Comparison of ENCODE assay signal across 10 cellular contexts in the genomic region with DNA sequence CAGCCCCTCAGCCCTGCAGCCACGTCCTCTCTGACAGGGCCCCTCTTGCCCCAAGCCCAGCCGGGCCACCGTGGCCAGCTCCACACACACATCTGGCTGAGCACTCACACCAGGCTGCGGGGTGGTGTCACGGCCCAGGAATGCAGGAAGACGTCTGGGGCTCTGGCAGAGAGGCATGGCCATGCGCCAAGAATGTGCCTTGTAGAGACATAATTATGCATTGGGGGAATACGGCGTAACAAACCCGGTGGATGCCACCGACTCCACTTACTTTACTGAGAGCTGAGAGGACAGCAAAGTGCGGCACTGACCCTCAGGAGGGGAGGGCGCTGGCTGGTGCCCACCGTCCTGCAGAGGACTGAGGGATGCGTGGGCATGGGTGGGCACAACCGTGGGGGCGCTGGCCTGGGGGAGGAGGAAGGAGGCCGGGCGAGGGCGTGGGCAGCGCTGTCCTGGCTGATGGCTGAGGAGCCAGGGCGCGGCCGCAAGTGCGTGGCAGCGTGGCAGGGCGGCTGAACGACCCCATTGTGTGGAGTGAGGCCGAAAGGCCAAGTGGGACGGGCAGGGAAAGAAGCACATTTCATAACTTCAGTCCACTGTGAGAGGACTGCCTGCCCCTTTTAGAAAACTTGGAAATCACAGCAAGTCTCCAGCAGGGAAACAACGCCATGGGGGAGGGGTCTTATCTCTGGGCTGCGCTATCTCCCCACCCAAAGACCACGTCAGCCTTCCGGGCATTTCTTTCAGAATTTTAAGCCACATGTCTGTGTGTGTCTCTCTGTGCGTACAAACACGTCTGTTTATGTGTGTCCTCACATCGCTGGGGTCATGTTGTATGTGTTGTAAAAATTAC. TPM values are rescaled to one million over a fixed set of nuclear protein-coding genes. Genes with fewer than 3 reads are reported as not detected.
A peak's percentile ranks its signal among the peaks of the same experiment; 100 is the strongest.
DNase-seq lines count a peak whose midpoint lies in the region; ATAC-seq, FAIRE-seq and TF ChIP-seq lines count a peak whose summit lies in the region.
"Had no signal": no experiment of that assay in that cellular context is flagged by ENCODE, and none has a peak within 500 bp of the region (broad histone marks: within the 10 kb centered on the region; RNA-seq: fewer than 3 reads in every experiment).

No MANE protein-coding gene starts in this region.

- H3K27me3 ChIP-seq in breast epithelium = no peaks in the 10 kb centered on the region
- H3K27me3 ChIP-seq in liver (ENCODE audit: control insufficient read depth in 4 of 4, insufficient read depth in 4 of 4, low read length in 3 of 4) = no peaks in the 10 kb centered on the region
- no peaks in the 10 kb centered on the region for H3K27me3 ChIP-seq in naive thymus-derived CD4-positive, alpha-beta T cell (ENCODE audit: control insufficient read depth in 2 of 2, insufficient read depth in 2 of 2, low read length in 2 of 2)

- FAIRE-seq in urothelium cell line (lab: Jason Lieb, UNC) = peak; percentile 99

- H3K4me1 ChIP-seq in breast epithelium (peaks cover 0 to 7% of the 10 kb centered on the region in 2 donors), liver (ENCODE audit: control insufficient read depth in 4 of 4, insufficient read depth in 4 of 4, low read length in 3 of 4) (no peaks in the 10 kb centered on the region)
- no peaks in the 10 kb centered on the region for H3K4me1 ChIP-seq in naive thymus-derived CD4-positive, alpha-beta T cell (ENCODE audit: control insufficient read depth in 2 of 2, insufficient read depth in 2 of 2, low read length in 2 of 2)

- intact Hi-C loops in breast epithelium (cut with DNase I; ENCODE audit: low total_unique reads) = no loop called here
- intact Hi-C loops in naive thymus-derived CD4-positive, alpha-beta T cell (cut with micrococcal nuclease) = no loop called here

- H3K27ac ChIP-seq in breast epithelium (peak overlapping the region; percentile 83 to 91), liver (ENCODE audit: low read depth in 1 of 2, low read length in 2 of 2) (peak overlapping the region; percentile 64 to 72)
- H3K27ac ChIP-seq in naive thymus-derived CD4-positive, alpha-beta T cell (ENCODE audit: low read depth, low read length) = no peak overlapping the region

- ATAC-seq in HG03039 (IDR thresholded peaks at IDR 0.05; ENCODE audit: unreplicated experiment) = no peak
- no peak for ATAC-seq in naive thymus-derived CD4-positive, alpha-beta T cell

- H3K36me3 Mint-ChIP-seq in naive thymus-derived CD4-positive, alpha-beta T cell = no peaks in the 10 kb centered on the region

- peak overlapping the region; percentile 28 to 59 (median 47) for H3K4me3 ChIP-seq in breast epithelium
- no peak overlapping the region for H3K4me3 ChIP-seq in liver (ENCODE audit: low read depth in 1 of 3, low read length in 3 of 3)
- H3K4me3 ChIP-seq in naive thymus-derived CD4-positive, alpha-beta T cell (ENCODE audit: low read length) = no peak overlapping the region

- DNase-seq in NCI-H510A treated with DMSO at 0.1 percent for 48 hours (lab: John Stamatoyannopoulos, UW) = peak; percentile 12
- DNase-seq in NCI-H510A (lab: John Stamatoyannopoulos, UW) = no peak
- peak; percentile 94 to 96 for DNase-seq in breast epithelium (ENCODE audit: low spot score in 2 of 2)
- DNase-seq in urothelium cell line (ENCODE audit: low spot score) = peak; percentile 98
- no peak for DNase-seq in activated CD4-positive, CD25-positive, alpha-beta regulatory T cell (lab: John Stamatoyannopoulos, UW)
- no peak for DNase-seq in naive thymus-derived CD4-positive, alpha-beta T cell

- H3K4me1 Mint-ChIP-seq in naive thymus-derived CD4-positive, alpha-beta T cell = peaks cover 0 to 3% (median 0%) of the 10 kb centered on the region in 7 donors
- H3K4me1 Mint-ChIP-seq: B cell had no signal

- 51% methylated on average over 37 of the region's 37 CpGs for WGBS in liver

- CTCF ChIA-PET in naive thymus-derived CD4-positive, alpha-beta T cell (lab: Charles Lee) = no interaction called here

- H3K9me3 ChIP-seq in breast epithelium (no peaks in the 10 kb centered on the region), liver (ENCODE audit: control insufficient read depth in 4 of 4, low read length in 3 of 4) (no peaks in the 10 kb centered on the region)
- no peaks in the 10 kb centered on the region for H3K9me3 ChIP-seq in naive thymus-derived CD4-positive, alpha-beta T cell (ENCODE audit: control insufficient read depth in 2 of 3, low read length in 3 of 3)

- peaks cover 4 to 23% (median 11%) of the 10 kb centered on the region in 5 donors for H3K27me3 Mint-ChIP-seq in naive thymus-derived CD4-positive, alpha-beta T cell

- TF ChIP-seq RAD21 in liver (IDR thresholded peaks at IDR 0.05) = no peak

- H3K36me3 ChIP-seq in breast epithelium = no peaks in the 10 kb centered on the region
- no peaks in the 10 kb centered on the region for H3K36me3 ChIP-seq in liver (ENCODE audit: control insufficient read depth in 4 of 4, insufficient read depth in 3 of 4, low read depth in 1 of 4, low read length in 3 of 4)
- H3K36me3 ChIP-seq in naive thymus-derived CD4-positive, alpha-beta T cell (ENCODE audit: control insufficient read depth in 2 of 3, insufficient read depth in 3 of 3, low read length in 3 of 3) = no peaks in the 10 kb centered on the region

- no peak for TF ChIP-seq CTCF in breast epithelium (IDR thresholded peaks at IDR 0.05)
- TF ChIP-seq CTCF in liver (IDR thresholded peaks at IDR 0.05; ENCODE audit: low read depth, low read length, missing input control) = no peak

- H3K9me3 Mint-ChIP-seq in naive thymus-derived CD4-positive, alpha-beta T cell = no peaks in the 10 kb centered on the region
- H3K9me3 Mint-ChIP-seq: central memory CD8-positive, alpha-beta T cell had no signal

- POLR2A ChIA-PET in naive thymus-derived CD4-positive, alpha-beta T cell (lab: Charles Lee) = interaction anchor here (0.5 kb wide), 1 partner anchor 289 kb away, joined by 4 read pairs; no protein-coding TSS in a partner anchor

- no peak for TF ChIP-seq POLR2A in breast epithelium (IDR thresholded peaks at IDR 0.05)

- H3K4me3 Mint-ChIP-seq in naive thymus-derived CD4-positive, alpha-beta T cell = no peak overlapping the region
- H3K4me3 Mint-ChIP-seq: B cell; central memory CD8-positive, alpha-beta T cell had no signal

- peak overlapping the region in 1 of 9 donors; percentile 41 for H3K27ac Mint-ChIP-seq in naive thymus-derived CD4-positive, alpha-beta T cell

- no peak overlapping the region for H3K9ac ChIP-seq in liver (ENCODE audit: low read depth in 1 of 2, low read length in 2 of 2)

TF ChIP-seq in liver, 16 proteins besides CTCF, POLR2A, EP300 and RAD21:
- no peak for TF ChIP-seq GABPA (IDR thresholded peaks at IDR 0.05 in 1 of 2, conservative IDR thresholded peaks at IDR 0.05 in 1 of 2)
- TF ChIP-seq, protein P1, sequence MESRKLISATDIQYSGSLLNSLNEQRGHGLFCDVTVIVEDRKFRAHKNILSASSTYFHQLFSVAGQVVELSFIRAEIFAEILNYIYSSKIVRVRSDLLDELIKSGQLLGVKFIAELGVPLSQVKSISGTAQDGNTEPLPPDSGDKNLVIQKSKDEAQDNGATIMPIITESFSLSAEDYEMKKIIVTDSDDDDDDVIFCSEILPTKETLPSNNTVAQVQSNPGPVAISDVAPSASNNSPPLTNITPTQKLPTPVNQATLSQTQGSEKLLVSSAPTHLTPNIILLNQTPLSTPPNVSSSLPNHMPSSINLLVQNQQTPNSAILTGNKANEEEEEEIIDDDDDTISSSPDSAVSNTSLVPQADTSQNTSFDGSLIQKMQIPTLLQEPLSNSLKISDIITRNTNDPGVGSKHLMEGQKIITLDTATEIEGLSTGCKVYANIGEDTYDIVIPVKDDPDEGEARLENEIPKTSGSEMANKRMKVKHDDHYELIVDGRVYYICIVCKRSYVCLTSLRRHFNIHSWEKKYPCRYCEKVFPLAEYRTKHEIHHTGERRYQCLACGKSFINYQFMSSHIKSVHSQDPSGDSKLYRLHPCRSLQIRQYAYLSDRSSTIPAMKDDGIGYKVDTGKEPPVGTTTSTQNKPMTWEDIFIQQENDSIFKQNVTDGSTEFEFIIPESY (IDR thresholded peaks at IDR 0.05) = no peak
- no peak for TF ChIP-seq YY1 (IDR thresholded peaks at IDR 0.05)
- TF ChIP-seq, protein P2, sequence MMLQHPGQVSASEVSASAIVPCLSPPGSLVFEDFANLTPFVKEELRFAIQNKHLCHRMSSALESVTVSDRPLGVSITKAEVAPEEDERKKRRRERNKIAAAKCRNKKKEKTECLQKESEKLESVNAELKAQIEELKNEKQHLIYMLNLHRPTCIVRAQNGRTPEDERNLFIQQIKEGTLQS (IDR thresholded peaks at IDR 0.05) = no peak

RNA-seq across cellular contexts. Expression of a gene that starts 30.6 kb away (rescaled TPM):
- total RNA-seq in breast epithelium (100 to 1,000 TPM in 1 of 3 donors, 10 to 100 TPM in 2; 41.6 to 102 (median 54.1) TPM), liver (1 to 10 TPM; 8.5 to 8.7 TPM)
- polyA plus RNA-seq in liver = 1 to 10 TPM in 1 of 2 donors, under 1 TPM in 1; 0.67 to 9.0 TPM
- 100 to 1,000 TPM in 1 of 5 experiments, 10 to 100 TPM in 2, 1 to 10 TPM in 2; 1.0 to 147 (median 10.3) TPM for total RNA-seq in naive thymus-derived CD4-positive, alpha-beta T cell
- not detected for polyA plus RNA-seq in naive thymus-derived CD4-positive, alpha-beta T cell

Comparison
In these comparisons a context has a peak if more than half of its experiments do, and no peak if none do; other contexts are left out.
1. DNase-seq: peak in NCI-H510A treated with DMSO at 0.1 percent for 48 hours (single experiment), breast epithelium (2 of 2) and urothelium cell line (single experiment); none in NCI-H510A (single experiment), activated CD4-positive, CD25-positive, alpha-beta regulatory T cell (0 of 4) and naive thymus-derived CD4-positive, alpha-beta T cell (0 of 9).
2. H3K4me3 ChIP-seq: peak in breast epithelium (3 of 3); none in liver (0 of 3) and naive thymus-derived CD4-positive, alpha-beta T cell (single experiment).